In the genomic region with DNA sequence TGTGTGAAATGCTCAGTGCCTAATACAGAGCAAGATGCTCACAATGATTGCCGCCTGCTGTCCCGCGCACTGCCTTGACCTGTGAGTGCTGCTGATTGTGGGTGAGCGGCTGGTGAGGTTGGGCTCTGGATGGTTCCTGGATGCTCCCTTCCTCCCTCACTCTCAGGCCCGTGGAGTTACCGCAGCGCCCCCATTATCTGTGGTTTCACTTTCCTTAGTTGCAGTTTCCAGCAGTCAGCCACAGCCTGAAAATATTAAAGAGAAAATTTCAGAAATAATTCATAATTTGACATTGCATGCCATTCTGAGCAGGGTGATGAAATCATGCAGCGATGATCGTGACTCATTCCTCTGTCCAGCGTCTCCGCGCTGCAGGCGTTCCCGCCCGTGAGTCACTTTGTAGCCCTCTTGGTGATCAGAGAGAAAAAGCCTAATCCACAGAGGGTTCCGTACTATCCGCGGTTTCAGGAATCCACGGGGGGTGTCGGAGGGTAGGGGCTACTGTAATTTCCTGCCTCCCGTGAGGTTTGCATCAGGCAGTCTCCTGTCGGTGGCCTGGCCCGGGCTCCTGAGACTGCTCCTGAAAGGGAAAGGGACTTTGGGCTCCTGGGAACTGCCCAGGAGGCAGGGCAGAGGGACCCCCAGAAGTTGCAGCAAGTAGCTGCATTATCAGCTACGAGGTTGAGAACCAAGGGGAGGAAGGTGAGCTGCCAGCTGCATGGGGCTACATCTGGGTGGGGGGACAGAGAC, we compare ENCODE assay signal across 9 cellular contexts. TPM values are rescaled to one million over a fixed set of nuclear protein-coding genes. Genes with fewer than 3 reads are reported as not detected.
DNase-seq lines count a peak whose midpoint lies in the region; ATAC-seq, FAIRE-seq and TF ChIP-seq lines count a peak whose summit lies in the region.
"Had no signal": no experiment of that assay in that cellular context is flagged by ENCODE, and none has a peak within 500 bp of the region (broad histone marks: within the 10 kb centered on the region; RNA-seq: fewer than 3 reads in every experiment).

No MANE protein-coding gene starts in this region.

- H3K36me3 Mint-ChIP-seq in activated T-cell treated with anti-CD3 and anti-CD28 coated beads, Interleukin-2, amount 50 U/mL, for 72 hours (ENCODE audit: insufficient read depth in 2 of 2) = peaks cover 4 to 14% of the 10 kb centered on the region in 2 donors

- TF ChIP-seq POLR2A in uterus (IDR thresholded peaks at IDR 0.05) = no peak

- H3K27me3 ChIP-seq in uterus = no peaks in the 10 kb centered on the region

- H3K4me1 Mint-ChIP-seq in activated T-cell treated with anti-CD3 and anti-CD28 coated beads, Interleukin-2, amount 50 U/mL, for 72 hours (ENCODE audit: low read depth) = peaks cover 24% of the 10 kb centered on the region

- intact Hi-C loops in uterus (cut with DNase I; ENCODE audit: low total_unique reads) = no loop called here

- no peaks in the 10 kb centered on the region for H3K27me3 Mint-ChIP-seq in activated T-cell treated with anti-CD3 and anti-CD28 coated beads, Interleukin-2, amount 50 U/mL, for 72 hours (ENCODE audit: low read depth)
- H3K27me3 Mint-ChIP-seq: activated naive CD4-positive, alpha-beta T cell treated with anti-CD3 and anti-CD28 coated beads, Interleukin-2, amount 50 U/mL, for 24 hours had no signal

- peak in 3 of 4 experiments; percentile 15 to 38 (median 25) for TF ChIP-seq CTCF in uterus (IDR thresholded peaks at IDR 0.05)
- no peak for TF ChIP-seq CTCF in D721Med (IDR thresholded peaks at IDR 0.05; ENCODE audit: insufficient read depth, missing control alignments)

- H3K4me1 ChIP-seq in uterus = peaks cover 0 to 10% of the 10 kb centered on the region in 2 donors

- peak in 1 of 2 donors; percentile 5 for ATAC-seq in activated T-cell treated with anti-CD3 and anti-CD28 coated beads, Interleukin-2, amount 50 U/mL, for 72 hours (replicated peaks in 1 of 2)
- no peak for ATAC-seq in HG03135 (IDR thresholded peaks at IDR 0.05; ENCODE audit: unreplicated experiment)

- H3K9me3 Mint-ChIP-seq in activated T-cell treated with anti-CD3 and anti-CD28 coated beads, Interleukin-2, amount 50 U/mL, for 72 hours = no peaks in the 10 kb centered on the region
- H3K9me3 Mint-ChIP-seq: activated naive CD4-positive, alpha-beta T cell treated with anti-CD3 and anti-CD28 coated beads, Interleukin-2, amount 50 U/mL, for 24 hours had no signal

- no peak overlapping the region for H3K4me3 Mint-ChIP-seq in activated T-cell treated with anti-CD3 and anti-CD28 coated beads, Interleukin-2, amount 50 U/mL, for 72 hours
- H3K4me3 Mint-ChIP-seq: activated naive CD4-positive, alpha-beta T cell treated with anti-CD3 and anti-CD28 coated beads, Interleukin-2, amount 50 U/mL, for 24 hours had no signal

- peak in 1 of 2 donors; percentile 34 for DNase-seq in activated T-cell treated with anti-CD3 and anti-CD28 coated beads, Interleukin-2, amount 50 U/mL, for 72 hours
- DNase-seq in activated T-cell treated with anti-CD3 and anti-CD28 coated beads, Interleukin-2, amount 50 U/mL, for 1 hour = no peak
- DNase-seq in astrocyte of the hippocampus (ENCODE audit: low read depth, low spot score) (peak; percentile 91), kidney tubule cell (ENCODE audit: low spot score) (peak; percentile 89), uterus (peak; percentile 78 to 84), D721Med (ENCODE audit: insufficient read length, low spot score) (no peak), NCI-H2029 (lab: John Stamatoyannopoulos, UW) (no peak)

- FAIRE-seq in D721Med (lab: Jason Lieb, UNC) = no peak

- H3K27ac ChIP-seq in uterus = peak overlapping the region; percentile 83 to 84

- no peaks in the 10 kb centered on the region for H3K9me3 ChIP-seq in uterus

- H3K36me3 ChIP-seq in uterus = no peaks in the 10 kb centered on the region

- peak overlapping the region; percentile 28 for H3K27ac Mint-ChIP-seq in activated T-cell treated with anti-CD3 and anti-CD28 coated beads, Interleukin-2, amount 50 U/mL, for 72 hours

- H3K4me3 ChIP-seq in uterus = peak overlapping the region in 1 of 2 donors; percentile 18

RNA-seq across cellular contexts. Expression of a gene that starts 10.6 kb away (rescaled TPM):
- total RNA-seq in activated T-cell treated with anti-CD3 and anti-CD28 coated beads, Interleukin-2, amount 50 U/mL, for 72 hours = 1,000 to 10,000 TPM; 3,380 to 3,455 TPM
- total RNA-seq in uterus = 1,000 to 10,000 TPM; 1,498 to 2,840 (median 2,333) TPM

RNA-seq across cellular contexts. Expression of a gene that starts 41.0 kb away (rescaled TPM):
- total RNA-seq in activated T-cell treated with anti-CD3 and anti-CD28 coated beads, Interleukin-2, amount 50 U/mL, for 72 hours = 1 to 10 TPM; 4.4 to 5.3 TPM
- total RNA-seq in uterus = 10 to 100 TPM; 12.9 to 57.9 (median 35.4) TPM

Comparison
In these comparisons a context has a peak if more than half of its experiments do, and no peak if none do; other contexts are left out.
1. DNase-seq: peak in astrocyte of the hippocampus (single experiment), kidney tubule cell (single experiment) and uterus (2 of 2); none in activated T-cell treated with anti-CD3 and anti-CD28 coated beads, Interleukin-2, amount 50 U/mL, for 1 hour (single experiment), D721Med (single experiment) and NCI-H2029 (single experiment).